In the genomic region with DNA sequence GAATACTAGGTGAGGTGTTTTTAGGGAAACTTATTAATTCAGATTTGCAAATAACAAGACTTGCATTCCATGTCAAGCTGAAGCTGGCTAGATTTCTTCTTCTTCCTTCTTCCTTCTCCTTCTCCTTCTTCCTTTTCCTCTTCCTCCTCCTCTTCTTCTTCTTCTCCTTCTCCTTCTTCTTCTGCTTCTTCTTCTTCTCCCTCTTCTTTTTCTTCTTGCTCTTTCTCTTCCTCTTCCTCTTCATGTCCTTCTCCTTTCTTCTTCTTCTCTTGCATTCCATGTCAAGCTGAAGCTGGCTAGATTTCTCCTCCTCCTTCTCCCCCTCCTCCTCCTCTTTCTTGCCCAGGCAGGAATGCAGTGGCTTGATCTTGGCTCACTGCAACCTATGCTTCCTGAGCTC, we compare ENCODE assay signal across 22 cellular contexts.
"Had no signal": no experiment of that assay in that cellular context is flagged by ENCODE, and none has a peak within 500 bp of the region (broad histone marks: within the 10 kb centered on the region; RNA-seq: fewer than 3 reads in every experiment).

No MANE protein-coding gene starts in this region.

- H3K36me3 ChIP-seq: left ventricle myocardium inferior, ovary, right atrium auricular region, suprapubic skin, upper lobe of right lung had no signal

- DNase-seq: islet precursor cell; left ventricle myocardium inferior; midbrain; mucosa of descending colon; naive thymus-derived CD4-positive, alpha-beta T cell; ovary; stimulated activated CD4-positive, alpha-beta T cell treated with anti-CD3 and anti-CD28 coated beads, Interleukin-12 subunit alpha, Interleukin-12 subunit beta, amount 100 ng/mL, for 4 hours; stimulated activated CD4-positive, alpha-beta T cell treated with anti-CD3 and anti-CD28 coated beads, Interleukin-15, amount 100 ng/mL, for 24 hours; stimulated activated CD4-positive, alpha-beta T cell treated with anti-CD3 and anti-CD28 coated beads, Interleukin-2, amount 100 ng/mL, for 24 hours; stimulated activated CD4-positive, alpha-beta T cell treated with anti-CD3 and anti-CD28 coated beads, Interleukin-4, amount 100 ng/mL, for 1 hour; stimulated activated naive CD4-positive, alpha-beta T cell; tibial artery; trophoblast cell; upper lobe of right lung had no signal

- ATAC-seq: mucosa of descending colon; naive thymus-derived CD4-positive, alpha-beta T cell; natural killer cell treated with Interleukin-12 subunit alpha and Interleukin-12 subunit beta and Interleukin-15 and Interleukin-18, amount 100 ng/mL, for 72 hours; stimulated activated effector memory CD8-positive, alpha-beta T cell treated with anti-CD3 and anti-CD28 coated beads, Interleukin-12 subunit alpha, Interleukin-12 subunit beta, amount 100 ng/mL, for 72 hours; upper lobe of right lung had no signal

- H3K4me3 ChIP-seq: left ventricle myocardium inferior, lung, mucosa of descending colon, ovary, right atrium auricular region, skin epidermis, suprapubic skin, thoracic aorta, tibial artery, upper lobe of right lung had no signal

- H3K27ac ChIP-seq: left ventricle myocardium inferior, ovary, right atrium auricular region, skin epidermis, suprapubic skin, thoracic aorta, tibial artery, upper lobe of right lung had no signal

- H3K4me1 ChIP-seq: left ventricle myocardium inferior, right atrium auricular region, tibial artery, upper lobe of right lung had no signal

- H3K27me3 ChIP-seq: ovary, right atrium auricular region, suprapubic skin, tibial artery, upper lobe of right lung had no signal

- H3K9me3 ChIP-seq: left ventricle myocardium inferior, mucosa of descending colon, ovary, right atrium auricular region, suprapubic skin, thoracic aorta, tibial artery, upper lobe of right lung had no signal

- FAIRE-seq: urothelium cell line had no signal
